Comparison of ENCODE assay signal across 26 cellular contexts in the genomic region with DNA sequence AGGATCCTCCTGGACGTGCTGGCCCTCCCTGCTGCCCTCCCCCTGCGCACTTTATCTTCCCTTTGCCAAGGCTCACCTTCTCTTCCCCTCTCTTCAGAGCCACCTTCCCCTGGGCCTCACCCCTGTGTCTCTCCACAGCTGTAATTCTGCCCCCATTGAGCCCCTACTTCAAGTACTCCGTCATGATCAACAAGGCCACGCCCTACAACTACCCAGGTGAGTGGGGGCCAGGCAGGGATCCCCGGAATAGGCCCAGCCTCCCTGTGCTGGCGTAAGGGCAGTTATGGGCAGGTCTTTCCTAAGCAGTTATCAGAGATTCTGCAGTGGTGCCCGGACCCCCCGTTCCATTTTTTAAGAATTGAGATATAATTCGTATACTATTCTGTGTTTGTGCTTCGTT. TPM values are rescaled to one million over a fixed set of nuclear protein-coding genes. Genes with fewer than 3 reads are reported as not detected.
DNase-seq lines count a peak whose midpoint lies in the region; ATAC-seq and TF ChIP-seq lines count a peak whose summit lies in the region.
"Had no signal": no experiment of that assay in that cellular context is flagged by ENCODE, and none has a peak within 500 bp of the region (broad histone marks: within the 10 kb centered on the region; RNA-seq: fewer than 3 reads in every experiment).

No MANE protein-coding gene starts in this region.

- H3K4me1 ChIP-seq in CD8-positive, alpha-beta memory T cell (ENCODE audit: insufficient read depth, low read length) = peaks cover 11% of the 10 kb centered on the region

- peaks cover 12% of the 10 kb centered on the region for H3K36me3 ChIP-seq in CD8-positive, alpha-beta memory T cell (ENCODE audit: insufficient read depth, low read length)

- no peak overlapping the region for H3K4me3 Mint-ChIP-seq in activated T-cell treated with anti-CD3 and anti-CD28 coated beads, Interleukin-2, amount 50 U/mL, for 24 hours
- H3K4me3 Mint-ChIP-seq in CD8-positive, alpha-beta memory T cell = peak overlapping the region in 4 of 7 donors; percentile 24 to 86 (median 54)
- H3K4me3 Mint-ChIP-seq in brain (peak overlapping the region; percentile 26 to 94 (median 53)), osteocyte (ENCODE audit: unreplicated experiment) (no peak overlapping the region)

- CTCF ChIA-PET in CD8-positive, alpha-beta memory T cell (lab: Charles Lee) = no interaction called here

- H3K4me1 Mint-ChIP-seq in activated T-cell treated with anti-CD3 and anti-CD28 coated beads, Interleukin-2, amount 50 U/mL, for 24 hours (ENCODE audit: low read depth) = peaks cover 33% of the 10 kb centered on the region
- peaks cover 25 to 38% (median 32%) of the 10 kb centered on the region in 3 donors for H3K4me1 Mint-ChIP-seq in CD8-positive, alpha-beta memory T cell
- H3K4me1 Mint-ChIP-seq in brain (peaks cover 23% of the 10 kb centered on the region), osteocyte (ENCODE audit: unreplicated experiment) (peaks cover 9% of the 10 kb centered on the region)

- H3K27me3 ChIP-seq in CD8-positive, alpha-beta memory T cell (ENCODE audit: insufficient read depth, low read length, poor library complexity, severe bottlenecking) = no peaks in the 10 kb centered on the region
- H3K27me3 ChIP-seq: gastrocnemius medialis, MG63, tibial nerve had no signal

- TF ChIP-seq CTCF in brain (conservative IDR thresholded peaks at IDR 0.05) = no peak
- TF ChIP-seq CTCF in omental fat pad (IDR thresholded peaks at IDR 0.05) = no peak
- no peak for TF ChIP-seq CTCF in osteocyte (IDR thresholded peaks at IDR 0.05)

- no peak overlapping the region for H3K27ac ChIP-seq in CD8-positive, alpha-beta memory T cell (ENCODE audit: low read depth, low read length)
- H3K27ac ChIP-seq: gastrocnemius medialis, PC-9, tibial nerve had no signal

- no peaks in the 10 kb centered on the region for H3K9me3 Mint-ChIP-seq in activated T-cell treated with anti-CD3 and anti-CD28 coated beads, Interleukin-2, amount 50 U/mL, for 24 hours
- H3K9me3 Mint-ChIP-seq in CD8-positive, alpha-beta memory T cell = no peaks in the 10 kb centered on the region
- H3K9me3 Mint-ChIP-seq in brain = peaks cover 0 to 4% (median 0%) of the 10 kb centered on the region in 5 experiments
- H3K9me3 Mint-ChIP-seq in osteocyte (ENCODE audit: unreplicated experiment) = no peaks in the 10 kb centered on the region
- H3K9me3 Mint-ChIP-seq: WTC11 had no signal

- DNase-seq in activated T-cell treated with anti-CD3 and anti-CD28 coated beads, Interleukin-2, amount 50 U/mL, for 24 hours = no peak
- no peak for DNase-seq in activated T-cell treated with anti-CD3 and anti-CD28 coated beads for 4 hours
- DNase-seq in CD8-positive, alpha-beta memory T cell = no peak
- DNase-seq in omental fat pad (ENCODE audit: low spot score) = peak; percentile 17
- DNase-seq in cerebellar cortex (ENCODE audit: low spot score) = no peak
- no peak for DNase-seq in stimulated activated CD4-positive, alpha-beta T cell treated with anti-CD3 and anti-CD28 coated beads, Interleukin-12 subunit alpha, Interleukin-12 subunit beta, amount 100 ng/mL, for 4 hours
- no peak for DNase-seq in osteocyte (ENCODE audit: extremely low spot score, unreplicated experiment)
- DNase-seq: activated CD4-positive, alpha-beta T cell treated with anti-CD3 and anti-CD28 coated beads, Interleukin-2, amount 50 U/mL, for 1 hour; activated CD8-positive, alpha-beta memory T cell treated with anti-CD3 and anti-CD28 coated beads, Interleukin-2, amount 50 U/mL, for 48 hours; central memory CD4-positive, alpha-beta T cell; DMS53; gastrocnemius medialis; KBM-7; MG63; NCI-H2029; NCI-H524 treated with DMSO at 0.1 percent for 48 hours; PC-9; stimulated activated CD8-positive, alpha-beta memory T cell treated with anti-CD3 and anti-CD28 coated beads, Interleukin-4, amount 100 ng/mL, for 48 hours had no signal

- peaks cover 74% of the 10 kb centered on the region for H3K36me3 Mint-ChIP-seq in activated T-cell treated with anti-CD3 and anti-CD28 coated beads, Interleukin-2, amount 50 U/mL, for 24 hours (ENCODE audit: low read depth)
- H3K36me3 Mint-ChIP-seq in CD8-positive, alpha-beta memory T cell = peaks cover 0 to 62% (median 0%) of the 10 kb centered on the region in 3 donors
- peaks cover 26% of the 10 kb centered on the region for H3K36me3 Mint-ChIP-seq in brain
- peaks cover 20% of the 10 kb centered on the region for H3K36me3 Mint-ChIP-seq in osteocyte (ENCODE audit: unreplicated experiment)

- no peak overlapping the region for H3K4me3 ChIP-seq in CD8-positive, alpha-beta memory T cell (ENCODE audit: low read length)
- H3K4me3 ChIP-seq: gastrocnemius medialis, MG63, PC-9, tibial nerve had no signal

- no peaks in the 10 kb centered on the region for H3K9me3 ChIP-seq in CD8-positive, alpha-beta memory T cell (ENCODE audit: low read length)
- H3K9me3 ChIP-seq: gastrocnemius medialis, MG63, tibial nerve had no signal

- POLR2A ChIA-PET in CD8-positive, alpha-beta memory T cell (lab: Charles Lee) = no interaction called here

- H3K27me3 Mint-ChIP-seq in activated T-cell treated with anti-CD3 and anti-CD28 coated beads, Interleukin-2, amount 50 U/mL, for 24 hours = no peaks in the 10 kb centered on the region
- no peaks in the 10 kb centered on the region for H3K27me3 Mint-ChIP-seq in CD8-positive, alpha-beta memory T cell
- H3K27me3 Mint-ChIP-seq in brain (peaks cover 12% of the 10 kb centered on the region), osteocyte (ENCODE audit: unreplicated experiment) (no peaks in the 10 kb centered on the region)

- H3K27ac Mint-ChIP-seq in activated T-cell treated with anti-CD3 and anti-CD28 coated beads, Interleukin-2, amount 50 U/mL, for 24 hours = peak overlapping the region; percentile 59
- H3K27ac Mint-ChIP-seq in CD8-positive, alpha-beta memory T cell = no peak overlapping the region
- H3K27ac Mint-ChIP-seq in brain (peak overlapping the region in 2 of 5 experiments; percentile 22 to 39), osteocyte (ENCODE audit: unreplicated experiment) (no peak overlapping the region)
- H3K27ac Mint-ChIP-seq: WTC11 had no signal

- ATAC-seq in omental fat pad (ENCODE audit: low FRiP score) = no peak
- ATAC-seq: gastrocnemius medialis, Right ventricle myocardium inferior, WTC11 had no signal

RNA-seq across cellular contexts. Expression of a gene that starts 3.1 kb away (rescaled TPM):
- total RNA-seq in CD8-positive, alpha-beta memory T cell = 100 to 1,000 TPM; 117 to 124 TPM
- polyA plus RNA-seq in CD8-positive, alpha-beta memory T cell = 506 TPM
- polyA plus RNA-seq in brain (ENCODE audit: insufficient read depth, low read depth, low replicate concordance) = 454 TPM
- total RNA-seq in omental fat pad (10 to 100 TPM in 3 of 4 donors, 1 to 10 TPM in 1; 7.1 to 33.0 (median 28.6) TPM), osteocyte (114 and 132 TPM in 2 replicates)

RNA-seq across cellular contexts. Expression of a gene that starts 5.2 kb away (rescaled TPM):
- under 1 TPM; 0.22 to 0.35 TPM for total RNA-seq in CD8-positive, alpha-beta memory T cell
- polyA plus RNA-seq in CD8-positive, alpha-beta memory T cell = 0.17 TPM
- polyA plus RNA-seq in brain (ENCODE audit: insufficient read depth, low read depth, low replicate concordance) = 0.81 TPM
- total RNA-seq in omental fat pad (1 to 10 TPM; 1.3 to 8.3 (median 5.5) TPM), osteocyte (0.32 and 0.47 TPM in 2 replicates)
- total RNA-seq: dermis microvascular lymphatic vessel endothelial cell, G401, lung microvascular endothelial cell had no signal

RNA-seq across cellular contexts. Expression of a gene that starts 9.7 kb away (rescaled TPM):
- total RNA-seq in CD8-positive, alpha-beta memory T cell = 10 to 100 TPM; 32.9 to 33.1 TPM
- 25.0 TPM for polyA plus RNA-seq in CD8-positive, alpha-beta memory T cell
- 48.3 TPM for polyA plus RNA-seq in brain (ENCODE audit: insufficient read depth, low read depth, low replicate concordance)
- total RNA-seq in omental fat pad (10 to 100 TPM in 3 of 4 donors, 1 to 10 TPM in 1; 9.7 to 19.9 (median 15.6) TPM), osteocyte (28.1 and 29.4 TPM in 2 replicates)

RNA-seq across cellular contexts. Expression of a gene that starts 9.8 kb away (rescaled TPM):
- total RNA-seq in CD8-positive, alpha-beta memory T cell = 100 to 1,000 TPM; 123 to 132 TPM
- polyA plus RNA-seq in CD8-positive, alpha-beta memory T cell = 88.9 TPM
- 69.6 TPM for polyA plus RNA-seq in brain (ENCODE audit: insufficient read depth, low read depth, low replicate concordance)
- total RNA-seq in omental fat pad (10 to 100 TPM; 33.8 to 50.1 (median 39.7) TPM), osteocyte (68.4 and 68.9 TPM in 2 replicates)

RNA-seq across cellular contexts. Expression of a gene that starts 24.6 kb away (rescaled TPM):
- not detected for total RNA-seq in CD8-positive, alpha-beta memory T cell
- polyA plus RNA-seq in CD8-positive, alpha-beta memory T cell = not detected
- polyA plus RNA-seq in brain (ENCODE audit: insufficient read depth, low read depth, low replicate concordance) = not detected
- total RNA-seq in omental fat pad (not detected), osteocyte (not detected in 2 replicates)
- total RNA-seq: dermis microvascular lymphatic vessel endothelial cell, G401, gastrocnemius medialis, lung microvascular endothelial cell, PC-9, Right ventricle myocardium inferior, skeletal muscle tissue, tibial nerve, WTC11 had no signal

Comparison
In these comparisons a context has a peak if more than half of its experiments do, and no peak if none do; other contexts are left out.
1. H3K4me3 Mint-ChIP-seq: peak in CD8-positive, alpha-beta memory T cell (4 of 7) and brain (5 of 5); none in activated T-cell treated with anti-CD3 and anti-CD28 coated beads, Interleukin-2, amount 50 U/mL, for 24 hours (single experiment) and osteocyte (single experiment).